Comparison of ENCODE assay signal across 1 cellular context in the genomic region with DNA sequence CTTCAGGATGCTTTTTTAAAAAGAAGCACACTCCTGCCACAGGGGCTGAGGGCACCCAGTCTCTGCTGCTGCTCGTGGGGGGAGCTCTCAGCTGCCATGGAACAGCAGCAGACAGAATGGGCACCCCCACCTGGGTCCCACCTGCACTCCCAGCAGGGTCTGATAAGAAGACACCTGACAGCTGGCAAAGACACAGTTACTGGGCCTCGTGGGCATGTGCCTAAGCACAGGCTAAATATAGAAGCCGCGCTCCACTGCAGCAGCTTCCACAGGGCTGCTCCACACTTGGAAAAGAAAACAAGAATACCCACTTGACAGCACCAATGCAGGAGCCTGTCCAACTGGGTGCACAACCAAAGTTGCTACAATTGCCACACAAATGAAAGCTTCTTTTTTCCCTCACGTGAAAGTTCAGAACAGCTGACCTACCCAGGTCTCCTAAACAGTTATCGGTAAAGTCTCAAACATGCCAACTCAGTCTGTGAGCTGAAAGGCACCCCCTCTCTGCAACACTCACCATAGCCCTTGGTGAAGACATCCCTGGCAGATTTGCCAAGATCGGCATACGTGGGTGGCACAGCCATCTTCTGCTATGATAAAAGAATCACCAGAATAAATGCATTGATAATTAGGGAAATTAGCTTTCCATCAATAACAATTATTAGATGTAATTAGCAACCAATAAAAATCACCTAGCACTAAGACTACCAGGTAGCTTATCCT.
TF ChIP-seq lines count a peak whose summit lies in the region.

No MANE protein-coding gene starts in this region.

TF ChIP-seq in WTC11, 78 proteins besides CTCF, POLR2A, EP300 and RAD21 (continued from another document):
- TF ChIP-seq CDX4 (CRISPR knock-in tag; IDR thresholded peaks at IDR 0.05; ENCODE audit: borderline replicate concordance), result no peak
- TF ChIP-seq JUN (CRISPR knock-in tag; IDR thresholded peaks at IDR 0.05), result no peak
- no peak for TF ChIP-seq ZNF671 (CRISPR knock-in tag; IDR thresholded peaks at IDR 0.05)
- no peak for TF ChIP-seq ZNF317 (CRISPR knock-in tag; IDR thresholded peaks at IDR 0.05; ENCODE audit: borderline replicate concordance, low read depth)
- TF ChIP-seq SMAD4 (CRISPR knock-in tag; IDR thresholded peaks at IDR 0.05), result no peak
- no peak for TF ChIP-seq ZNF396 (CRISPR knock-in tag; IDR thresholded peaks at IDR 0.05; ENCODE audit: borderline replicate concordance)
- TF ChIP-seq, protein P1, sequence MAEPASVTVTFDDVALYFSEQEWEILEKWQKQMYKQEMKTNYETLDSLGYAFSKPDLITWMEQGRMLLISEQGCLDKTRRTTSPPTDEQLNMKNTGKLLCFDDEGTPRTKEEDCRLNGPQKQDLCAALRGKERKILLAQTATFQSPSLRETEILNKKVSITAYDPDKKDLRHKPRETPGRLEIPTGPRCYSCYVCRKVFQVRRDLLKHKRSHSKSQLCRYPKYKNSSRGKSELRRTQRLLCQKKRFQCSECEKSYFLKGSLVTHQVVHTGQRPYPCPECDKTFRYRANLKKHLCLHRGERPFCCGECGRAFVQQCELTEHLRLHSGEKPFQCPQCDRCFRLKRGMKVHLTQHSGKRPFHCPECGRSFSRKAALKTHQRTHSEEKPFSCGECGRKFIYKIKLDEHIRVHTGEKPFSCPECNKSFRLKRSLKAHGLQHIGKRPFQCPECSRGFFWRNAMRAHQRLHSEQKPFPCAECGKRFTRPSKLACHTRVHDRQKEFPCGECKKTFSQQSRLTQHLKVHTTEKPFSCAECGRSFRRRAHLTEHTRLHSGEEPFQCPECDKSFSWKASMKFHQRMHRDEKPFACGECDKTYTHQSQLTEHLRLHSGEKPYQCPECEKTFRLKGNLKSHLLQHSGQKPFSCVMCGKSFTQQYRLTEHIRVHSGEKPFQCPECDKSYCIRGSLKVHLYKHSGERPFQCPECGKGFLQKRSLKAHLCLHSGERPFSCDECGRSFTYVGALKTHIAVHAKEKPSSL (CRISPR knock-in tag; conservative IDR thresholded peaks at IDR 0.05), result no peak
- TF ChIP-seq KAT7 (CRISPR knock-in tag; IDR thresholded peaks at IDR 0.05; ENCODE audit: borderline replicate concordance), result no peak
- TF ChIP-seq GTF2I (CRISPR knock-in tag; conservative IDR thresholded peaks at IDR 0.05), result no peak
